9 cellular contexts compared by ENCODE assay signal in the genomic region with DNA sequence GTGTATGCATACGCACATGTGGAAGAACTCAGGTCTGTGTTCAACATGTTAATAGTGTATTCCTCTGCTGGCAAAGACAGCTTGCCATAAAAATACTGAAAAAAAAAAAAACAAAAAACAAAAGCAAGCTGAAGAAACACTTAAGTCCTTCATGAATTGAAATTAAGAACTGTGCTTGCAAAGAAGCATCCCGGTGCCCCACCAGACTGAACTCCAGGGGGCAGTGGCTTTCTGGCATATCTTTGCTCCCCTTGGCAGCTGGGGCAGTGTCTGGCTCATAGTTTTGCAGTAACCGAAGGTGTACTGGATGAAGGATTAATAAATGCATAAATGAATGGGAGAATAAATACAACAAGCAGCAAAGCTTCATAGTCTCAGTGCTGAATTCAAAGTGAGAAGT.
A peak's percentile ranks its signal among the peaks of the same experiment; 100 is the strongest.
DNase-seq lines count a peak whose midpoint lies in the region; TF ChIP-seq lines count a peak whose summit lies in the region.
"Had no signal": no experiment of that assay in that cellular context is flagged by ENCODE, and none has a peak within 500 bp of the region (broad histone marks: within the 10 kb centered on the region; RNA-seq: fewer than 3 reads in every experiment).

No MANE protein-coding gene starts in this region.

- H3K27me3 ChIP-seq in CD8-positive, alpha-beta memory T cell (ENCODE audit: insufficient read depth, low read length, poor library complexity, severe bottlenecking) = no peaks in the 10 kb centered on the region

- CTCF ChIA-PET in CD8-positive, alpha-beta memory T cell (lab: Charles Lee) = no interaction called here

- TF ChIP-seq CTCF in fibroblast of the aortic adventitia (IDR thresholded peaks at IDR 0.05; ENCODE audit: insufficient read depth, low read length) (peak; percentile 67), progenitor cell of endocrine pancreas (IDR thresholded peaks at IDR 0.05; ENCODE audit: unreplicated experiment) (peak; percentile 35)

- H3K9me3 Mint-ChIP-seq in progenitor cell of endocrine pancreas (ENCODE audit: low read depth) = no peaks in the 10 kb centered on the region
- H3K9me3 Mint-ChIP-seq in CD8-positive, alpha-beta memory T cell = no peaks in the 10 kb centered on the region

- H3K36me3 Mint-ChIP-seq in progenitor cell of endocrine pancreas (ENCODE audit: insufficient read depth) = no peaks in the 10 kb centered on the region
- no peaks in the 10 kb centered on the region for H3K36me3 Mint-ChIP-seq in CD8-positive, alpha-beta memory T cell

- no peaks in the 10 kb centered on the region for H3K9me3 ChIP-seq in CD8-positive, alpha-beta memory T cell (ENCODE audit: low read length)

- H3K4me3 ChIP-seq in fibroblast of the aortic adventitia (ENCODE audit: low read depth, low read length) = peak overlapping the region; percentile 10
- no peak overlapping the region for H3K4me3 ChIP-seq in CD8-positive, alpha-beta memory T cell (ENCODE audit: low read length)

- H3K4me3 Mint-ChIP-seq in progenitor cell of endocrine pancreas (ENCODE audit: low read depth) = no peak overlapping the region
- H3K4me3 Mint-ChIP-seq in CD8-positive, alpha-beta memory T cell = no peak overlapping the region
- H3K4me3 Mint-ChIP-seq: B cell had no signal

- H3K36me3 ChIP-seq in CD8-positive, alpha-beta memory T cell (ENCODE audit: insufficient read depth, low read length) = no peaks in the 10 kb centered on the region

- POLR2A ChIA-PET in CD8-positive, alpha-beta memory T cell (lab: Charles Lee) = no interaction called here

- DNase-seq in NCI-H2081 (lab: John Stamatoyannopoulos, UW) (peak; percentile 21 to 25), NCI-H2081 treated with DMSO at 0.1 percent for 48 hours (lab: John Stamatoyannopoulos, UW) (no peak), RKO (ENCODE audit: low spot score) (peak; percentile 19), fibroblast of the aortic adventitia (ENCODE audit: low read depth) (peak; percentile 72), progenitor cell of endocrine pancreas (ENCODE audit: low spot score, unreplicated experiment) (no peak), SKM-1 (lab: John Stamatoyannopoulos, UW; ENCODE audit: unreplicated experiment) (no peak), GF-D8 (lab: John Stamatoyannopoulos, UW) (no peak)
- no peak for DNase-seq in CD8-positive, alpha-beta memory T cell

- H3K4me1 ChIP-seq in CD8-positive, alpha-beta memory T cell (ENCODE audit: insufficient read depth, low read length) = no peaks in the 10 kb centered on the region

- H3K27ac ChIP-seq in CD8-positive, alpha-beta memory T cell (ENCODE audit: low read depth, low read length) = no peak overlapping the region

- H3K4me1 Mint-ChIP-seq in progenitor cell of endocrine pancreas (ENCODE audit: low read depth) = peaks cover 5% of the 10 kb centered on the region
- no peaks in the 10 kb centered on the region for H3K4me1 Mint-ChIP-seq in CD8-positive, alpha-beta memory T cell
- H3K4me1 Mint-ChIP-seq: B cell had no signal

- H3K27me3 Mint-ChIP-seq in progenitor cell of endocrine pancreas = peaks cover 33% of the 10 kb centered on the region
- H3K27me3 Mint-ChIP-seq in CD8-positive, alpha-beta memory T cell = peaks cover 0 to 30% of the 10 kb centered on the region in 2 donors
- H3K27me3 Mint-ChIP-seq: B cell had no signal

- H3K27ac Mint-ChIP-seq in progenitor cell of endocrine pancreas = no peak overlapping the region
- H3K27ac Mint-ChIP-seq in CD8-positive, alpha-beta memory T cell = no peak overlapping the region
- H3K27ac Mint-ChIP-seq: B cell had no signal

Comparison
In these comparisons a context has a peak if more than half of its experiments do, and no peak if none do; other contexts are left out.
1. DNase-seq: peak in NCI-H2081 (2 of 2), RKO (single experiment) and fibroblast of the aortic adventitia (single experiment); none in NCI-H2081 treated with DMSO at 0.1 percent for 48 hours (single experiment), progenitor cell of endocrine pancreas (single experiment), CD8-positive, alpha-beta memory T cell (0 of 5), SKM-1 (single experiment) and GF-D8 (single experiment).